In genomic region chr11:126350811-126351210, GRCh38 we compare ENCODE assay signal across 2 cellular contexts.
A peak's percentile ranks its signal among the peaks of the same experiment; 100 is the strongest.
TF ChIP-seq lines count a peak whose summit lies in the region.

No MANE protein-coding gene starts in this region.

TF ChIP-seq in HEK293, 187 proteins besides CTCF, POLR2A, EP300 and RAD21:
- TF ChIP-seq ZXDB (tag by site-specific recombination; IDR thresholded peaks at IDR 0.05) (no peak), ZNF600 (tag by site-specific recombination; IDR thresholded peaks at IDR 0.05) (0 out of 2 replicates have a peak, but pooled peaks have one; percentile 14), ZNF510 (tag by site-specific recombination; IDR thresholded peaks at IDR 0.05; ENCODE audit: insufficient replicate concordance) (no peak)

TF ChIP-seq in HepG2, 621 proteins besides CTCF, POLR2A, EP300 and RAD21:
- no peak for TF ChIP-seq DBP (CRISPR knock-in tag; IDR thresholded peaks at IDR 0.05; ENCODE audit: not compliant biosample characterization)
- TF ChIP-seq ZFP1 (CRISPR knock-in tag; IDR thresholded peaks at IDR 0.05) = no peak
- TF ChIP-seq MED1 (CRISPR knock-in tag; IDR thresholded peaks at IDR 0.05) = no peak
- TF ChIP-seq NFE2L1 (CRISPR knock-in tag; IDR thresholded peaks at IDR 0.05; ENCODE audit: borderline replicate concordance) = no peak
- TF ChIP-seq ZMYM4 (CRISPR knock-in tag; IDR thresholded peaks at IDR 0.05) = no peak
- no peak for TF ChIP-seq ZNF34 (CRISPR knock-in tag; IDR thresholded peaks at IDR 0.05; ENCODE audit: borderline replicate concordance)
TF ChIP-seq in HepG2: peak in this region for 0.
